In genomic region chr10:1162481-1163203, GRCh38 we compare ENCODE assay signal across 17 cellular contexts.
"Had no signal": no experiment of that assay in that cellular context is flagged by ENCODE, and none has a peak within 500 bp of the region (broad histone marks: within the 10 kb centered on the region; RNA-seq: fewer than 3 reads in every experiment).

No MANE protein-coding gene starts in this region.

- H3K4me3 Mint-ChIP-seq: activated CD8-positive, alpha-beta T cell treated with anti-CD3 and anti-CD28 coated beads for 36 hours; activated naive CD8-positive, alpha-beta T cell; neural crest cell; T-helper 2 cell treated with Interferon-gamma antibody and Interleukin-4, amounts not matched to agents 5 μg/mL and 100 μg/mL, for 36 hours had no signal

- H3K27ac Mint-ChIP-seq: activated CD8-positive, alpha-beta T cell treated with anti-CD3 and anti-CD28 coated beads for 36 hours; activated naive CD8-positive, alpha-beta T cell; T-helper 2 cell treated with Interferon-gamma antibody and Interleukin-4, amounts not matched to agents 5 μg/mL and 100 μg/mL, for 36 hours had no signal

- ATAC-seq: activated CD8-positive, alpha-beta T cell treated with anti-CD3 and anti-CD28 coated beads for 36 hours; foreskin keratinocyte had no signal

- H3K9me3 Mint-ChIP-seq: activated CD8-positive, alpha-beta T cell treated with anti-CD3 and anti-CD28 coated beads for 36 hours; neural crest cell; T-helper 2 cell treated with Interferon-gamma antibody and Interleukin-4, amounts not matched to agents 5 μg/mL and 100 μg/mL, for 36 hours had no signal

- H3K27me3 Mint-ChIP-seq: activated naive CD8-positive, alpha-beta T cell had no signal

- H3K4me1 Mint-ChIP-seq: neural crest cell had no signal

- H3K4me1 ChIP-seq: foreskin keratinocyte, heart left ventricle, left ventricle myocardium inferior, parathyroid adenoma, SJSA1, upper lobe of left lung had no signal

- DNase-seq: activated CD4-positive, alpha-beta T cell treated with anti-CD3 and anti-CD28 coated beads for 4 hours; activated CD8-positive, alpha-beta T cell treated with anti-CD3 and anti-CD28 coated beads for 36 hours; activated T-cell treated with anti-CD3 and anti-CD28 coated beads for 4 hours; amygdala; foreskin keratinocyte; left ventricle myocardium inferior; stimulated activated CD4-positive, alpha-beta T cell treated with anti-CD3 and anti-CD28 coated beads, Interleukin-2, amount 100 ng/mL, for 24 hours; stimulated activated naive CD4-positive, alpha-beta T cell; SW 1271 had no signal

- H3K4me3 ChIP-seq: heart left ventricle, left ventricle myocardium inferior, SJSA1, upper lobe of left lung had no signal

- H3K36me3 Mint-ChIP-seq: activated naive CD8-positive, alpha-beta T cell had no signal

- H3K9me3 ChIP-seq: heart left ventricle, left ventricle myocardium inferior, SJSA1, upper lobe of left lung had no signal

- H3K36me3 ChIP-seq: heart left ventricle, left ventricle myocardium inferior, SJSA1, upper lobe of left lung had no signal

- H3K27ac ChIP-seq: foreskin keratinocyte, heart left ventricle, left ventricle myocardium inferior, parathyroid adenoma, SJSA1, upper lobe of left lung, VCaP had no signal

- H3K27me3 ChIP-seq: foreskin keratinocyte, upper lobe of left lung had no signal
